ENCODE assay signal across 16 cellular contexts in genomic region chr3:174540536-174540935, GRCh38.
DNase-seq lines count a peak whose midpoint lies in the region; ATAC-seq and TF ChIP-seq lines count a peak whose summit lies in the region.
"Had no signal": no experiment of that assay in that cellular context is flagged by ENCODE, and none has a peak within 500 bp of the region (broad histone marks: within the 10 kb centered on the region; RNA-seq: fewer than 3 reads in every experiment).

No MANE protein-coding gene starts in this region.

- H3K4ac ChIP-seq in mesendoderm (ENCODE audit: low read depth, low read length), result no peak overlapping the region

- no peaks in the 10 kb centered on the region for H3K9me3 ChIP-seq in HAP-1
- no peaks in the 10 kb centered on the region for H3K9me3 ChIP-seq in ectodermal cell (ENCODE audit: control insufficient read depth, low read length)
- H3K9me3 ChIP-seq in body of pancreas, result no peaks in the 10 kb centered on the region
- H3K9me3 ChIP-seq: SJSA1 had no signal

- H3K18ac ChIP-seq in mesendoderm (ENCODE audit: low read length), result no peak overlapping the region

- DNase-seq in HAP-1 (ENCODE audit: low spot score in 2 of 2), result peak; percentile 19 to 91
- DNase-seq in NCI-H2081 treated with DMSO at 0.1 percent for 48 hours (lab: John Stamatoyannopoulos, UW), result peak; percentile 96
- peak; percentile 37 for DNase-seq in mesendoderm
- DNase-seq in body of pancreas, result no peak
- DNase-seq in A172 (ENCODE audit: low spot score), result no peak
- DNase-seq in C1 segment of cervical spinal cord (lab: John Stamatoyannopoulos, UW), result no peak
- DNase-seq: ACHN; CD4-positive, alpha-beta memory T cell; GF-D8; GOT3; NCI-H1436; NCI-H2107; NCI-H82 had no signal

- H3K23ac ChIP-seq in mesendoderm (ENCODE audit: low read length), result no peak overlapping the region

- peak overlapping the region; percentile 61 for H3K27ac ChIP-seq in ectodermal cell (ENCODE audit: insufficient read depth, low read depth, low read length, poor library complexity, severe bottlenecking)
- no peak overlapping the region for H3K27ac ChIP-seq in mesendoderm (ENCODE audit: low read depth, low read length)
- H3K27ac ChIP-seq in body of pancreas, result no peak overlapping the region
- H3K27ac ChIP-seq: SJSA1 had no signal

- in situ Hi-C loops in HAP-1 (cut with MboI; ENCODE audit: low sequenced_read_pairs), result no loop called here

- ATAC-seq in body of pancreas, result no peak
- ATAC-seq in GM19035 (IDR thresholded peaks at IDR 0.05; ENCODE audit: unreplicated experiment), result no peak

- H3K4me3 ChIP-seq in HAP-1 (no peak overlapping the region), ectodermal cell (ENCODE audit: insufficient read depth, low read depth, low read length) (no peak overlapping the region), mesendoderm (ENCODE audit: low read length) (no peak overlapping the region), body of pancreas (no peak overlapping the region)
- H3K4me3 ChIP-seq: SJSA1 had no signal

- H3K36me3 ChIP-seq in HAP-1 (replicated peaks), result no peaks in the 10 kb centered on the region; the same call in 1 of the 2 replicates
- no peaks in the 10 kb centered on the region for H3K36me3 ChIP-seq in ectodermal cell (ENCODE audit: control insufficient read depth, insufficient read depth, low read length)
- no peaks in the 10 kb centered on the region for H3K36me3 ChIP-seq in mesendoderm (ENCODE audit: control insufficient read depth, insufficient read depth, low read length)
- H3K36me3 ChIP-seq in body of pancreas (replicated peaks in 1 of 2; ENCODE audit: insufficient read depth in 1 of 2, low read depth in 2 of 2), result no peaks in the 10 kb centered on the region
- H3K36me3 ChIP-seq: SJSA1 had no signal

- TF ChIP-seq POLR2A in body of pancreas (IDR thresholded peaks at IDR 0.05), result no peak

- no peak for TF ChIP-seq CTCF in body of pancreas (IDR thresholded peaks at IDR 0.05)

- no peak overlapping the region for H4K8ac ChIP-seq in mesendoderm (ENCODE audit: low read depth, low read length)

- H2BK120ac ChIP-seq in mesendoderm (ENCODE audit: low read depth, low read length), result no peak overlapping the region

- no peak overlapping the region for H3K56ac ChIP-seq in mesendoderm (ENCODE audit: low read length)

- no peak overlapping the region for H2BK5ac ChIP-seq in mesendoderm (ENCODE audit: low read length)

- WGBS in ectodermal cell, 2 experiments, result 23 to 48% methylated on average over 3 of the region's 3 CpGs
- no CpG with 5 or more reads among the region's 3 CpGs for WGBS in mesendoderm (ENCODE audit: extremely low coverage, insufficient coverage, low lambda C conversion rate)
- WGBS in body of pancreas, 2 donors, result 92 to 93% methylated on average over 3 of the region's 3 CpGs

- intact Hi-C loops in body of pancreas (cut with DNase I), result no loop called here

- H3K4me1 ChIP-seq in HAP-1 (peaks cover 27% of the 10 kb centered on the region), ectodermal cell (ENCODE audit: control insufficient read depth, insufficient read depth, low read length) (peaks cover 24% of the 10 kb centered on the region), mesendoderm (ENCODE audit: control insufficient read depth, low read depth, low read length) (no peaks in the 10 kb centered on the region), body of pancreas (no peaks in the 10 kb centered on the region)
- H3K4me1 ChIP-seq: SJSA1 had no signal

- H2BK15ac ChIP-seq in mesendoderm (replicated peaks; ENCODE audit: low read depth), result no peak overlapping the region

- no peak overlapping the region for H3K4me2 ChIP-seq in mesendoderm (ENCODE audit: low read length)

- H4K5ac ChIP-seq in mesendoderm (ENCODE audit: low read length), result no peak overlapping the region

- no peak overlapping the region for H2AK5ac ChIP-seq in mesendoderm (ENCODE audit: low read length)

- H3K27me3 ChIP-seq in HAP-1 (ENCODE audit: low read depth) (no peaks in the 10 kb centered on the region), ectodermal cell (ENCODE audit: control insufficient read depth, insufficient read depth, low read length, poor library complexity, severe bottlenecking) (no peaks in the 10 kb centered on the region), mesendoderm (ENCODE audit: insufficient read depth, low read length, poor library complexity) (no peaks in the 10 kb centered on the region), body of pancreas (no peaks in the 10 kb centered on the region)
- H3K27me3 ChIP-seq: SJSA1 had no signal

- H3K79me2 ChIP-seq in mesendoderm (ENCODE audit: control insufficient read depth, insufficient read depth, low read length), result no peaks in the 10 kb centered on the region

- no peak overlapping the region for H3K9ac ChIP-seq in mesendoderm (ENCODE audit: low read length)

- H3K79me1 ChIP-seq in mesendoderm (ENCODE audit: low read length), result no peaks in the 10 kb centered on the region

Comparison
In these comparisons a context has a peak if more than half of its experiments do, and no peak if none do; other contexts are left out.
1. DNase-seq: peak in HAP-1 (2 of 2), NCI-H2081 treated with DMSO at 0.1 percent for 48 hours (single experiment) and mesendoderm (single experiment); none in body of pancreas (0 of 4), A172 (single experiment) and C1 segment of cervical spinal cord (0 of 14).